Comparison of ENCODE assay signal across 12 cellular contexts in the genomic region with DNA sequence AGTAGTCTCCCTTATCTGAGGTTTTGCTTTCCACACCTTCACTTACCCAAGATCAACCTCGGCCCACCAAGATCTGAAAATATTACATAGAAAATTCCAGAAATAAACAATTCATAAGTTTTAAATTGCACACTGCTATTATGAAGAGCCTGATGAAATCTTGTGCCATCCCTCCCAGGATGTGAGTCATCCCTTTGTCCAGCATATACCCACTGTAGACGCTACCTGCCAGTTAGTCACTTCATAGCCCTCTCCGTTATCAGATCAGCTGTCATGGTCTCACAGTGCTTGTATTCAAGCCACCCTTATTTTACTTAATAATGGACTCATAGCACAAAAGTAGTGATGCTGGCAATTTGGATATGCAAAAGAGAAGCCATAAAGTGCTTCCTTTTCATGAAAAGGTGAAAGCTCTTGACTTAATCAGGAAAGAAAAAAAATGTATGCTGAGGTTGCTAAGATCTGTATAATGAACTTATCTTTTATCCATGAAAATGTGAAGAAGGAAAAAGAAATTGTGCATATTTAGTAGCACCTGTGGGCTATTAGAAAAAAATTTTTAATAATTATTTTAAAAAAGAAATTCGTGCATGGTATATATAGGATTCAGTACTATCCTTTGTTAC. TPM values are rescaled to one million over a fixed set of nuclear protein-coding genes. Genes with fewer than 3 reads are reported as not detected.
DNase-seq lines count a peak whose midpoint lies in the region; ATAC-seq, FAIRE-seq and TF ChIP-seq lines count a peak whose summit lies in the region.
"Had no signal": no experiment of that assay in that cellular context is flagged by ENCODE, and none has a peak within 500 bp of the region (broad histone marks: within the 10 kb centered on the region; RNA-seq: fewer than 3 reads in every experiment).

No MANE protein-coding gene starts in this region.

- ATAC-seq in T-helper 17 cell = no peak
- ATAC-seq in GM21825 (IDR thresholded peaks at IDR 0.05; ENCODE audit: unreplicated experiment) = no peak

- H3K4me3 Mint-ChIP-seq in T-helper 17 cell = no peak overlapping the region
- H3K4me3 Mint-ChIP-seq: activated B cell treated with CpG ODN at 0.5 μM for 24 hours, nephron had no signal

- no peak for TF ChIP-seq POLR2A in GM12892 (IDR thresholded peaks at IDR 0.05; ENCODE audit: low read depth, low read length)

- H3K4me1 Mint-ChIP-seq in T-helper 17 cell = peaks cover 4% of the 10 kb centered on the region
- H3K4me1 Mint-ChIP-seq: activated B cell treated with CpG ODN at 0.5 μM for 24 hours, nephron had no signal

- no peaks in the 10 kb centered on the region for H3K36me3 Mint-ChIP-seq in T-helper 17 cell (ENCODE audit: low read depth)

- in situ Hi-C loops in ACHN (cut with HindIII; ENCODE audit: low pct_ligation_motif_present, low pct_unique_long_range_greater_than_20kb, low sequenced_read_pairs) = no loop called here

- H3K27me3 Mint-ChIP-seq in T-helper 17 cell = no peaks in the 10 kb centered on the region
- H3K27me3 Mint-ChIP-seq: activated B cell treated with CpG ODN at 0.5 μM for 24 hours had no signal

- peak; percentile 95 for DNase-seq in ACHN
- peak; percentile 40 for DNase-seq in HS-27A (ENCODE audit: low read depth)
- DNase-seq in SW 1271 (lab: John Stamatoyannopoulos, UW) = peak; percentile 59 to 81
- peak; percentile 79 for DNase-seq in fibroblast of peridontal ligament (ENCODE audit: extremely low read depth)
- no peak for DNase-seq in T-helper 17 cell
- DNase-seq in GM12892 (ENCODE audit: insufficient read length) = no peak
- DNase-seq in activated CD4-positive, CD25-positive, alpha-beta regulatory T cell (lab: John Stamatoyannopoulos, UW) = no peak
- DNase-seq: activated B cell treated with CpG ODN at 0.5 μM for 24 hours; activated effector memory CD4-positive, alpha-beta T cell treated with anti-CD3 and anti-CD28 coated beads, Interleukin-2, amount 50 U/mL, for 16 hours; MM.1S had no signal

- FAIRE-seq in GM12892 (lab: Jason Lieb, UNC) = no peak

- no peaks in the 10 kb centered on the region for H3K9me3 ChIP-seq in T-helper 17 cell (ENCODE audit: control insufficient read depth, low read length, poor library complexity, severe bottlenecking)

- H3K27ac Mint-ChIP-seq in T-helper 17 cell = no peak overlapping the region
- H3K27ac Mint-ChIP-seq: activated B cell treated with CpG ODN at 0.5 μM for 24 hours, nephron had no signal

RNA-seq across cellular contexts. Expression of gene MRPS16, which starts 9.8 kb away (rescaled TPM):
- total RNA-seq in T-helper 17 cell = 10 to 100 TPM; 32.0 to 34.4 TPM
- 72.6 TPM for polyA plus RNA-seq in GM12892 (2012; ENCODE audit: missing spikeins)

RNA-seq across cellular contexts. Expression of gene DNAJC9, which starts 15.2 kb away (rescaled TPM):
- 10 to 100 TPM; 16.2 to 21.4 TPM for total RNA-seq in T-helper 17 cell
- polyA plus RNA-seq in GM12892 (2012; ENCODE audit: missing spikeins) = 27.6 TPM

Comparison
In these comparisons a context has a peak if more than half of its experiments do, and no peak if none do; other contexts are left out.
1. DNase-seq: peak in ACHN (single experiment), HS-27A (single experiment), SW 1271 (2 of 2) and fibroblast of peridontal ligament (single experiment); none in T-helper 17 cell (0 of 3), GM12892 (single experiment) and activated CD4-positive, CD25-positive, alpha-beta regulatory T cell (0 of 4).